1 cellular context compared by ENCODE assay signal in genomic region chr12:57743769-57744168, GRCh38.
TF ChIP-seq lines count a peak whose summit lies in the region.

No MANE protein-coding gene starts in this region.

TF ChIP-seq in SK-N-SH, 30 proteins besides CTCF, POLR2A, EP300 and RAD21 (continued from another document):
- TF ChIP-seq JUND (IDR thresholded peaks at IDR 0.05): no peak
- TF ChIP-seq TEAD4 (IDR thresholded peaks at IDR 0.05; ENCODE audit: borderline replicate concordance, insufficient read depth): no peak
- TF ChIP-seq EZH2phosphoT487 (IDR thresholded peaks at IDR 0.05; ENCODE audit: borderline replicate concordance, low read depth): no peak
- no peak for TF ChIP-seq SMC3 (IDR thresholded peaks at IDR 0.05; ENCODE audit: low read depth, low read length)
- TF ChIP-seq, protein P1, sequence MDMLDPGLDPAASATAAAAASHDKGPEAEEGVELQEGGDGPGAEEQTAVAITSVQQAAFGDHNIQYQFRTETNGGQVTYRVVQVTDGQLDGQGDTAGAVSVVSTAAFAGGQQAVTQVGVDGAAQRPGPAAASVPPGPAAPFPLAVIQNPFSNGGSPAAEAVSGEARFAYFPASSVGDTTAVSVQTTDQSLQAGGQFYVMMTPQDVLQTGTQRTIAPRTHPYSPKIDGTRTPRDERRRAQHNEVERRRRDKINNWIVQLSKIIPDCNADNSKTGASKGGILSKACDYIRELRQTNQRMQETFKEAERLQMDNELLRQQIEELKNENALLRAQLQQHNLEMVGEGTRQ (IDR thresholded peaks at IDR 0.05; ENCODE audit: borderline replicate concordance, low read depth, low read length): no peak
- TF ChIP-seq, protein P2, sequence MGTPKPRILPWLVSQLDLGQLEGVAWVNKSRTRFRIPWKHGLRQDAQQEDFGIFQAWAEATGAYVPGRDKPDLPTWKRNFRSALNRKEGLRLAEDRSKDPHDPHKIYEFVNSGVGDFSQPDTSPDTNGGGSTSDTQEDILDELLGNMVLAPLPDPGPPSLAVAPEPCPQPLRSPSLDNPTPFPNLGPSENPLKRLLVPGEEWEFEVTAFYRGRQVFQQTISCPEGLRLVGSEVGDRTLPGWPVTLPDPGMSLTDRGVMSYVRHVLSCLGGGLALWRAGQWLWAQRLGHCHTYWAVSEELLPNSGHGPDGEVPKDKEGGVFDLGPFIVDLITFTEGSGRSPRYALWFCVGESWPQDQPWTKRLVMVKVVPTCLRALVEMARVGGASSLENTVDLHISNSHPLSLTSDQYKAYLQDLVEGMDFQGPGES (IDR thresholded peaks at IDR 0.05; ENCODE audit: low read depth, low read length): no peak
